15 cellular contexts compared by ENCODE assay signal in the genomic region with DNA sequence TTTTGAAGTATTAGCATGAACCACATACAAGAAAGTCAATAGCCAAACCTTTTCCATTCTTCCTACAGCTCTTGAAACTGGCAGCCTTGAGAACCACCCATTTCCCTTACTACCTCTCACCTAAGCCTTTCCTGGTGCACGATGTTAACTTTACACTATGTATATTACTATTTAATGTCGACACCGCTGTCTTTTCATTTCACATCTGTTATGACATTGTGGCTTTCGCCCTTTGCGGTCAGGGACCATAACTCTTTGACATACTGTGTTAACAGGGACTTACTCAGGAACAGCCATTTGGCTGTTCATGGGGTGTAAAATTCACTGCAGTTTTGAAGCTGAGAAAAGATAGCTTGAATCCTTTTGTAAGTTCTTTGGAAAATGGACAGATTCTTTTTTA. TPM values are rescaled to one million over a fixed set of nuclear protein-coding genes. Genes with fewer than 3 reads are reported as not detected.
"Had no signal": no experiment of that assay in that cellular context is flagged by ENCODE, and none has a peak within 500 bp of the region (broad histone marks: within the 10 kb centered on the region; RNA-seq: fewer than 3 reads in every experiment).

No MANE protein-coding gene starts in this region.

- ATAC-seq: foreskin keratinocyte; heart left ventricle; left lobe of liver; naive thymus-derived CD4-positive, alpha-beta T cell; T-helper 17 cell; WTC11 had no signal

- H3K9me3 Mint-ChIP-seq: activated CD4-positive, alpha-beta T cell treated with anti-CD3 and anti-CD28 coated beads, Interleukin-2, amount 10 ng/mL, durations not matched to agents 24 days and 14 days; naive thymus-derived CD4-positive, alpha-beta T cell; WTC11 had no signal

- H3K27ac ChIP-seq: esophagus squamous epithelium, foreskin keratinocyte, heart left ventricle, sigmoid colon had no signal

- H3K27me3 Mint-ChIP-seq: activated CD4-positive, alpha-beta T cell treated with anti-CD3 and anti-CD28 coated beads, Interleukin-2, amount 10 ng/mL, durations not matched to agents 24 days and 14 days; naive thymus-derived CD4-positive, alpha-beta T cell; T-helper 17 cell had no signal

- H3K4me3 Mint-ChIP-seq: activated CD4-positive, alpha-beta T cell treated with anti-CD3 and anti-CD28 coated beads, Interleukin-2, amount 10 ng/mL, durations not matched to agents 24 days and 14 days; naive thymus-derived CD4-positive, alpha-beta T cell; T-helper 17 cell; WTC11 had no signal

- H3K4me3 ChIP-seq: esophagus squamous epithelium, heart left ventricle, sigmoid colon had no signal

- H3K36me3 Mint-ChIP-seq: WTC11 had no signal

- DNase-seq: activated CD4-positive, alpha-beta T cell treated with anti-CD3 and anti-CD28 coated beads, Interleukin-2, amount 10 ng/mL, durations not matched to agents 24 days and 14 days; activated effector memory CD4-positive, alpha-beta T cell treated with Interleukin-2 at 50 U/mL for 16 hours; activated T-cell treated with anti-CD3 and anti-CD28 coated beads, Interleukin-2, amount 50 U/mL, for 1 hour; esophagus squamous epithelium; foreskin keratinocyte; heart left ventricle; islet precursor cell; mammary epithelial cell; naive thymus-derived CD4-positive, alpha-beta T cell; sigmoid colon; stimulated activated naive CD4-positive, alpha-beta T cell treated with Interleukin-2 at 50 U/mL for 16 hours; T-helper 17 cell had no signal

- H3K4me1 ChIP-seq: esophagus squamous epithelium, sigmoid colon had no signal

- H3K27ac Mint-ChIP-seq: activated CD4-positive, alpha-beta T cell treated with anti-CD3 and anti-CD28 coated beads, Interleukin-2, amount 10 ng/mL, durations not matched to agents 24 days and 14 days; T-helper 17 cell; WTC11 had no signal

- H3K27me3 ChIP-seq: esophagus squamous epithelium, foreskin keratinocyte, heart left ventricle, sigmoid colon had no signal

- H3K9me3 ChIP-seq: esophagus squamous epithelium, heart left ventricle, sigmoid colon had no signal

RNA-seq across cellular contexts. Expression of a gene that starts 21.1 kb away (rescaled TPM):
- total RNA-seq: activated CD4-positive, alpha-beta T cell treated with anti-CD3 and anti-CD28 coated beads, Interleukin-2, amount 10 ng/mL, durations not matched to agents 24 days and 14 days; esophagus squamous epithelium; foreskin keratinocyte; mammary epithelial cell; mononuclear cell; WTC11 had no signal
- polyA plus RNA-seq: foreskin keratinocyte; mammary epithelial cell; naive thymus-derived CD4-positive, alpha-beta T cell had no signal
